ENCODE assay signal across 29 cellular contexts in the genomic region with DNA sequence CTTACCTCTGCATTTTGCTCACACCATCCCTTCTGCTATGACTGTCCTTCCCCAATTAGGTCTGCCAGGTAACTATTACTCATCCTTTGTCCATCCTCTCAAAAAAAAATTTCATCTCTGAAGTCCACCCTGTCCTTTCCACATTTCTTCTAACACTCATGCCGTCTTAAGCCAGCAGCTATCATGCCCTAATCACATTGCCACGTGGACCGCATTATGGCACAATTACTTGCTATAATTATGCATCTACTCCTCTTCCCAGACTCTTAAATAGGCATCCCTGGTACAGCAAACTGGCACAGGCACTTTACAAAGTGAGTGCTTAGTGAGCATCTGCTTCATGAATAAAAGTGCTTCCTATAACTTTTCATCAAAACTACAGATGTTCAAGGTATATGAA.
"Had no signal": no experiment of that assay in that cellular context is flagged by ENCODE, and none has a peak within 500 bp of the region (broad histone marks: within the 10 kb centered on the region; RNA-seq: fewer than 3 reads in every experiment).

No MANE protein-coding gene starts in this region.

- H3K4me3 ChIP-seq: adrenal gland, body of pancreas, esophagus squamous epithelium, heart left ventricle had no signal

- DNase-seq: activated CD4-positive, alpha-beta memory T cell treated with anti-CD3 and anti-CD28 coated beads for 36 hours; activated CD4-positive, alpha-beta T cell treated with anti-CD3 and anti-CD28 coated beads for 36 hours; activated CD4-positive, alpha-beta T cell treated with anti-CD3 and anti-CD28 coated beads, Interleukin-2, amount 10 ng/mL, durations not matched to agents 24 days and 14 days; activated CD4-positive, CD25-positive, alpha-beta regulatory T cell; activated CD4-positive, CD25-positive, alpha-beta regulatory T cell treated with anti-CD3 and anti-CD28 coated beads, Interleukin-2, amount 50 U/mL, for 72 hours; activated CD8-positive, alpha-beta memory T cell treated with anti-CD3 and anti-CD28 coated beads, Interleukin-2, amount 10 ng/mL, durations not matched to agents 7 days and 5 days; activated CD8-positive, alpha-beta memory T cell treated with anti-CD3 and anti-CD28 coated beads, Interleukin-2, amount 50 U/mL, for 4 hours; activated CD8-positive, alpha-beta T cell treated with anti-CD3 and anti-CD28 coated beads, Interleukin-2, amount 10 ng/mL, durations not matched to agents 7 days and 5 days; activated effector memory CD4-positive, alpha-beta T cell treated with anti-CD3 and anti-CD28 coated beads, Interleukin-2, amount 50 U/mL, for 16 hours; activated naive CD4-positive, alpha-beta T cell treated with anti-CD3 and anti-CD28 coated beads for 36 hours; activated naive CD8-positive, alpha-beta T cell treated with anti-CD3 and anti-CD28 coated beads for 36 hours; activated naive CD8-positive, alpha-beta T cell treated with anti-CD3 and anti-CD28 coated beads, Interleukin-2, amount 50 U/mL, for 24 hours; activated T-cell treated with anti-CD3 and anti-CD28 coated beads, Interleukin-2, amount 50 U/mL, for 1 hour; activated T-cell treated with anti-CD3 and anti-CD28 coated beads, Interleukin-2, amount 50 U/mL, for 48 hours; adrenal gland; amygdala; aorta; body of pancreas; caudate nucleus; cortex of kidney; dermis blood vessel endothelial cell; effector CD4-positive, alpha-beta T cell; effector memory CD8-positive, alpha-beta T cell; esophagus squamous epithelium; glutamatergic neuron; heart left ventricle; T-helper 2 cell had no signal

- FAIRE-seq: colon, frontal cortex had no signal

- ATAC-seq: activated CD4-positive, alpha-beta T cell treated with anti-CD3 and anti-CD28 coated beads for 36 hours; activated CD8-positive, alpha-beta memory T cell treated with anti-CD3 and anti-CD28 coated beads, Interleukin-2, amount 10 ng/mL, durations not matched to agents 7 days and 5 days; activated CD8-positive, alpha-beta T cell treated with anti-CD3 and anti-CD28 coated beads, Interleukin-2, amount 10 ng/mL, durations not matched to agents 7 days and 5 days; activated naive CD8-positive, alpha-beta T cell treated with anti-CD3 and anti-CD28 coated beads, Interleukin-2, amount 50 U/mL, for 24 hours; body of pancreas; effector memory CD8-positive, alpha-beta T cell had no signal

- H3K27me3 ChIP-seq: adrenal gland, body of pancreas, esophagus squamous epithelium, heart left ventricle had no signal

- H3K36me3 ChIP-seq: adrenal gland, esophagus squamous epithelium, heart left ventricle had no signal
